Comparison of ENCODE assay signal across 3 cellular contexts in genomic region chr11:39385911-39386310, GRCh38.
TF ChIP-seq lines count a peak whose summit lies in the region.

No MANE protein-coding gene starts in this region.

TF ChIP-seq in SK-N-SH, 30 proteins besides CTCF, POLR2A, EP300 and RAD21 (continued from another document):
- TF ChIP-seq, protein P1, sequence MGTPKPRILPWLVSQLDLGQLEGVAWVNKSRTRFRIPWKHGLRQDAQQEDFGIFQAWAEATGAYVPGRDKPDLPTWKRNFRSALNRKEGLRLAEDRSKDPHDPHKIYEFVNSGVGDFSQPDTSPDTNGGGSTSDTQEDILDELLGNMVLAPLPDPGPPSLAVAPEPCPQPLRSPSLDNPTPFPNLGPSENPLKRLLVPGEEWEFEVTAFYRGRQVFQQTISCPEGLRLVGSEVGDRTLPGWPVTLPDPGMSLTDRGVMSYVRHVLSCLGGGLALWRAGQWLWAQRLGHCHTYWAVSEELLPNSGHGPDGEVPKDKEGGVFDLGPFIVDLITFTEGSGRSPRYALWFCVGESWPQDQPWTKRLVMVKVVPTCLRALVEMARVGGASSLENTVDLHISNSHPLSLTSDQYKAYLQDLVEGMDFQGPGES (IDR thresholded peaks at IDR 0.05; ENCODE audit: low read depth, low read length), result no peak
- TF ChIP-seq GATA2 (CRISPR knock-in tag; IDR thresholded peaks at IDR 0.05) (no peak), RFX5 (IDR thresholded peaks at IDR 0.05; ENCODE audit: low read length) (no peak), EZH2phosphoT487 (IDR thresholded peaks at IDR 0.05; ENCODE audit: borderline replicate concordance, low read depth) (no peak), NRF1 (IDR thresholded peaks at IDR 0.05; ENCODE audit: low read depth, low read length) (no peak), RXRA (IDR thresholded peaks at IDR 0.05; ENCODE audit: borderline replicate concordance, low read depth) (no peak), POLR2AphosphoS5 (IDR thresholded peaks at IDR 0.05; ENCODE audit: low read depth, low read length) (no peak), ELF1 (IDR thresholded peaks at IDR 0.05) (no peak), CHD2 (IDR thresholded peaks at IDR 0.05; ENCODE audit: low read length, partially characterized antibody) (no peak), FOXM1 (IDR thresholded peaks at IDR 0.05; ENCODE audit: low read depth) (no peak), NFIC (IDR thresholded peaks at IDR 0.05; ENCODE audit: borderline replicate concordance) (no peak), SMC3 (IDR thresholded peaks at IDR 0.05; ENCODE audit: low read depth, low read length) (no peak), JUND (IDR thresholded peaks at IDR 0.05) (no peak), TEAD4 (IDR thresholded peaks at IDR 0.05; ENCODE audit: borderline replicate concordance, insufficient read depth) (no peak), RCOR1 (IDR thresholded peaks at IDR 0.05; ENCODE audit: low read length) (no peak), FOXJ3 (CRISPR knock-in tag; IDR thresholded peaks at IDR 0.05) (no peak)
- TF ChIP-seq, protein P2, sequence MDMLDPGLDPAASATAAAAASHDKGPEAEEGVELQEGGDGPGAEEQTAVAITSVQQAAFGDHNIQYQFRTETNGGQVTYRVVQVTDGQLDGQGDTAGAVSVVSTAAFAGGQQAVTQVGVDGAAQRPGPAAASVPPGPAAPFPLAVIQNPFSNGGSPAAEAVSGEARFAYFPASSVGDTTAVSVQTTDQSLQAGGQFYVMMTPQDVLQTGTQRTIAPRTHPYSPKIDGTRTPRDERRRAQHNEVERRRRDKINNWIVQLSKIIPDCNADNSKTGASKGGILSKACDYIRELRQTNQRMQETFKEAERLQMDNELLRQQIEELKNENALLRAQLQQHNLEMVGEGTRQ (IDR thresholded peaks at IDR 0.05; ENCODE audit: borderline replicate concordance, low read depth, low read length), result no peak
- TF ChIP-seq, protein P3, sequence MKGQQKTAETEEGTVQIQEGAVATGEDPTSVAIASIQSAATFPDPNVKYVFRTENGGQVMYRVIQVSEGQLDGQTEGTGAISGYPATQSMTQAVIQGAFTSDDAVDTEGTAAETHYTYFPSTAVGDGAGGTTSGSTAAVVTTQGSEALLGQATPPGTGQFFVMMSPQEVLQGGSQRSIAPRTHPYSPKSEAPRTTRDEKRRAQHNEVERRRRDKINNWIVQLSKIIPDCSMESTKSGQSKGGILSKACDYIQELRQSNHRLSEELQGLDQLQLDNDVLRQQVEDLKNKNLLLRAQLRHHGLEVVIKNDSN (IDR thresholded peaks at IDR 0.05; ENCODE audit: borderline replicate concordance, low read depth), result no peak

TF ChIP-seq in SK-N-SH treated with all-trans-retinoic acid at 6 μM for 48 hours, 23 proteins besides CTCF, POLR2A, EP300 and RAD21 (continued from another document):
- TF ChIP-seq, protein P4, sequence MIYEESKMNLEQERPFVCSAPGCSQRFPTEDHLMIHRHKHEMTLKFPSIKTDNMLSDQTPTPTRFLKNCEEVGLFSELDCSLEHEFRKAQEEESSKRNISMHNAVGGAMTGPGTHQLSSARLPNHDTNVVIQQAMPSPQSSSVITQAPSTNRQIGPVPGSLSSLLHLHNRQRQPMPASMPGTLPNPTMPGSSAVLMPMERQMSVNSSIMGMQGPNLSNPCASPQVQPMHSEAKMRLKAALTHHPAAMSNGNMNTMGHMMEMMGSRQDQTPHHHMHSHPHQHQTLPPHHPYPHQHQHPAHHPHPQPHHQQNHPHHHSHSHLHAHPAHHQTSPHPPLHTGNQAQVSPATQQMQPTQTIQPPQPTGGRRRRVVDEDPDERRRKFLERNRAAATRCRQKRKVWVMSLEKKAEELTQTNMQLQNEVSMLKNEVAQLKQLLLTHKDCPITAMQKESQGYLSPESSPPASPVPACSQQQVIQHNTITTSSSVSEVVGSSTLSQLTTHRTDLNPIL (CRISPR knock-in tag; IDR thresholded peaks at IDR 0.05; ENCODE audit: low read depth), result no peak
- no peak for TF ChIP-seq OSR1 (CRISPR knock-in tag; IDR thresholded peaks at IDR 0.05)
- TF ChIP-seq ZNF565 (CRISPR knock-in tag; conservative IDR thresholded peaks at IDR 0.05; ENCODE audit: low read depth), result no peak
- TF ChIP-seq TCF4 (CRISPR knock-in tag; IDR thresholded peaks at IDR 0.05; ENCODE audit: borderline replicate concordance), result no peak

TF ChIP-seq in neural cell, 6 proteins besides CTCF, POLR2A, EP300 and RAD21:
- TF ChIP-seq REST (IDR thresholded peaks at IDR 0.05; ENCODE audit: borderline replicate concordance) (peak; percentile 67), EZH2 (IDR thresholded peaks at IDR 0.05; ENCODE audit: borderline replicate concordance, insufficient read depth, low read length, poor library complexity, severe bottlenecking) (no peak)
